ENCODE assay signal across 1 cellular context in genomic region chr1:9293241-9293511, GRCh38.
TF ChIP-seq lines count a peak whose summit lies in the region.

No MANE protein-coding gene starts in this region.

TF ChIP-seq in GM23338, 12 proteins besides CTCF, POLR2A, EP300 and RAD21 (continued from another document):
- TF ChIP-seq REST (IDR thresholded peaks at IDR 0.05; ENCODE audit: unreplicated experiment) (no peak), POLR2AphosphoS5 (IDR thresholded peaks at IDR 0.05; ENCODE audit: low read depth) (no peak), ZNF114 (CRISPR knock-in tag; IDR thresholded peaks at IDR 0.05) (no peak), STAT1 (IDR thresholded peaks at IDR 0.05; ENCODE audit: unreplicated experiment) (no peak), EZH2 (IDR thresholded peaks at IDR 0.05; ENCODE audit: low read depth, unreplicated experiment) (no peak)
